ENCODE assay signal across 26 cellular contexts in the genomic region with DNA sequence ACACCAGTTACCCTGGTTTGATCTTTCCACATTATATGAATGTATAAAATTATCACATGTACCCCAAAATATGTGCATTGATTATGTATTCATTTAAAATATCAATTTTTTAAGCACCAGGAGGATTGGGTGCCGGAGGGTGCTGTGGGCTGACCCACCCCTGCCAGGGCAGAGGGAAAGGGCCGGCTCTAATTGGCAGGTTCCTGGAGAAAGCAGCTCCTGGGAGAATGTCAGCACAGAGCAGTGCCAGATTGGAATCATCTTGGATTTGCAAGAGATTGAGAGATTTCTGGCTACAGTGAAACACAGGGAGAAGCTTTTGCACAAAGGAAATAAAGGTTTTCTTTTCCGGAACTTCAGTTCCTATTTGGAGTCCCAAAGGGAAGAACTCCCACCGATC.
"Had no signal": no experiment of that assay in that cellular context is flagged by ENCODE, and none has a peak within 500 bp of the region (broad histone marks: within the 10 kb centered on the region; RNA-seq: fewer than 3 reads in every experiment).

No MANE protein-coding gene starts in this region.

- H3K27ac ChIP-seq: coronary artery, esophagus squamous epithelium, lower lobe of right lung, parathyroid adenoma, prostate gland, right atrium auricular region, sigmoid colon, testis, tibial artery, upper lobe of left lung, uterus had no signal

- H3K4me3 Mint-ChIP-seq: effector memory CD8-positive, alpha-beta T cell; immature natural killer cell; memory B cell; natural killer cell; stimulated activated effector memory CD8-positive, alpha-beta T cell treated with anti-CD3 and anti-CD28 coated beads, Interleukin-12 subunit alpha, Interleukin-12 subunit beta, amount 100 ng/mL, for 72 hours had no signal

- H3K27ac Mint-ChIP-seq: effector memory CD8-positive, alpha-beta T cell; immature natural killer cell; memory B cell; natural killer cell; stimulated activated effector memory CD8-positive, alpha-beta T cell treated with anti-CD3 and anti-CD28 coated beads, Interleukin-12 subunit alpha, Interleukin-12 subunit beta, amount 100 ng/mL, for 72 hours had no signal

- H3K36me3 Mint-ChIP-seq: immature natural killer cell; memory B cell; natural killer cell; stimulated activated effector memory CD8-positive, alpha-beta T cell treated with anti-CD3 and anti-CD28 coated beads, Interleukin-12 subunit alpha, Interleukin-12 subunit beta, amount 100 ng/mL, for 72 hours had no signal

- H3K27me3 ChIP-seq: right atrium auricular region, sigmoid colon, testis, upper lobe of left lung, uterus had no signal

- H3K4me1 Mint-ChIP-seq: immature natural killer cell; memory B cell; natural killer cell; stimulated activated effector memory CD8-positive, alpha-beta T cell treated with anti-CD3 and anti-CD28 coated beads, Interleukin-12 subunit alpha, Interleukin-12 subunit beta, amount 100 ng/mL, for 72 hours had no signal

- ATAC-seq: effector memory CD8-positive, alpha-beta T cell; left ventricle myocardium superior; lower lobe of right lung; natural killer cell; stimulated activated effector memory CD8-positive, alpha-beta T cell treated with anti-CD3 and anti-CD28 coated beads, Interleukin-12 subunit alpha, Interleukin-12 subunit beta, amount 100 ng/mL, for 72 hours had no signal

- H3K4me1 ChIP-seq: esophagus squamous epithelium, lower lobe of right lung, parathyroid adenoma, prostate gland, right atrium auricular region, sigmoid colon, testis, tibial artery, upper lobe of left lung, uterus had no signal

- H3K4me3 ChIP-seq: coronary artery, esophagus squamous epithelium, lower lobe of right lung, prostate gland, right atrium auricular region, sigmoid colon, testis, tibial artery, upper lobe of left lung, uterus had no signal

- H3K27me3 Mint-ChIP-seq: effector memory CD8-positive, alpha-beta T cell; memory B cell had no signal

- H3K9me3 Mint-ChIP-seq: immature natural killer cell; natural killer cell; stimulated activated effector memory CD8-positive, alpha-beta T cell treated with anti-CD3 and anti-CD28 coated beads, Interleukin-12 subunit alpha, Interleukin-12 subunit beta, amount 100 ng/mL, for 72 hours had no signal

- H3K36me3 ChIP-seq: esophagus squamous epithelium, lower lobe of right lung, prostate gland, right atrium auricular region, sigmoid colon, tibial artery, upper lobe of left lung, uterus had no signal

- DNase-seq: dermis blood vessel endothelial cell; effector memory CD8-positive, alpha-beta T cell; erythroblast; esophagus squamous epithelium; foreskin melanocyte; hypothalamus; immature natural killer cell; lower lobe of right lung; natural killer cell; occipital lobe; sigmoid colon; stimulated activated CD4-positive, alpha-beta T cell treated with anti-CD3 and anti-CD28 coated beads, Interleukin-2, amount 100 ng/mL, for 24 hours; stimulated activated CD4-positive, alpha-beta T cell treated with anti-CD3 and anti-CD28 coated beads, Interleukin-4, amount 100 ng/mL, for 24 hours; stimulated activated naive CD4-positive, alpha-beta T cell treated with Interleukin-2 at 50 U/mL for 16 hours; substantia nigra; testis; uterus had no signal

- H3K9me3 ChIP-seq: esophagus squamous epithelium, lower lobe of right lung, prostate gland, right atrium auricular region, sigmoid colon, testis, tibial artery, upper lobe of left lung, uterus had no signal
